Comparison of ENCODE assay signal across 27 cellular contexts in the genomic region with DNA sequence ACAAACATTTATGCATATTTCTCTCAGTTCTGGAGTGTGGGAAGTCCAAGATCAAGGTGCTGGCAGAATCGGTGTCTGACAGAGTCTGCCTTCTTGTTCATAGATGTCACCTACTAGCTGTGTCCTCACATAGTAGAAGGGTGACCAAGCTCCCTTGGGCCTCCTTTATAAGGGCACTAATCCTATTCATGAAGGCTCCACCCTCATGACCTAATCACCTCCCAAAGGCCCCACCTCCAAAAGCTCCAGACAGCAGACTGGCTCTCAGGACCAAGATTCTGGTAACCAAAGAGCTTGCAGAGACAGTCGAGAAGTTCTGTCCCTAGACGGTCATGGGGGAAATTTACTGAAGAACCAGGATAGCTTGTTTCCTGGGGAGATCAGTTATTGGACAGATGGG.
"Had no signal": no experiment of that assay in that cellular context is flagged by ENCODE, and none has a peak within 500 bp of the region (broad histone marks: within the 10 kb centered on the region; RNA-seq: fewer than 3 reads in every experiment).

No MANE protein-coding gene starts in this region.

- DNase-seq: activated CD4-positive, alpha-beta memory T cell treated with anti-CD3 and anti-CD28 coated beads for 36 hours; activated CD4-positive, alpha-beta T cell treated with anti-CD3 and anti-CD28 coated beads for 36 hours; activated CD4-positive, alpha-beta T cell treated with anti-CD3 and anti-CD28 coated beads, Interleukin-2, amount 50 U/mL, for 1 hour; activated CD8-positive, alpha-beta memory T cell treated with anti-CD3 and anti-CD28 coated beads, Interleukin-2, amount 50 U/mL, for 4 hours; activated gamma-delta T cell treated with Interleukin-2 at 50 U/mL for 16 hours; activated naive CD4-positive, alpha-beta T cell treated with anti-CD3 and anti-CD28 coated beads for 36 hours; activated T-cell treated with anti-CD3 and anti-CD28 coated beads for 4 hours; activated T-cell treated with anti-CD3 and anti-CD28 coated beads, Interleukin-2, amount 50 U/mL, for 4 hours; adrenal gland; anterior cingulate cortex; central memory CD4-positive, alpha-beta T cell; NCI-H1105 treated with DMSO at 0.1 percent for 48 hours; NCI-H1436; NCI-H1694; NCI-H1930; NCI-H2081 treated with DMSO at 0.1 percent for 48 hours; NCI-H226; NCI-H446 treated with DMSO at 0.1 percent for 48 hours; NCI-H524; NCI-H748 treated with DMSO at 0.1 percent for 48 hours; NK-92 treated with Interleukin-12 subunit alpha and Interleukin-12 subunit beta, amount 100 ng/mL, for 24 hours; PC-3; Peyer's patch; RPMI8226; SIG-M5 had no signal

- H3K9me3 ChIP-seq: adrenal gland, Peyer's patch had no signal

- H3K27me3 ChIP-seq: adrenal gland, Peyer's patch had no signal

- ATAC-seq: activated CD4-positive, alpha-beta T cell treated with anti-CD3 and anti-CD28 coated beads for 36 hours; activated naive CD4-positive, alpha-beta T cell treated with anti-CD3 and anti-CD28 coated beads, Interleukin-2, amount 50 U/mL, for 72 hours; activated T-cell treated with anti-CD3 and anti-CD28 coated beads, Interleukin-2, amount 50 U/mL, for 4 hours; PC-3; WTC11 had no signal

- H3K36me3 ChIP-seq: adrenal gland, Peyer's patch had no signal

- H3K27ac ChIP-seq: adrenal gland, Peyer's patch had no signal

- H3K4me1 ChIP-seq: adrenal gland, Peyer's patch had no signal

- H3K4me3 ChIP-seq: adrenal gland, Peyer's patch had no signal
